8 cellular contexts compared by ENCODE assay signal in the genomic region with DNA sequence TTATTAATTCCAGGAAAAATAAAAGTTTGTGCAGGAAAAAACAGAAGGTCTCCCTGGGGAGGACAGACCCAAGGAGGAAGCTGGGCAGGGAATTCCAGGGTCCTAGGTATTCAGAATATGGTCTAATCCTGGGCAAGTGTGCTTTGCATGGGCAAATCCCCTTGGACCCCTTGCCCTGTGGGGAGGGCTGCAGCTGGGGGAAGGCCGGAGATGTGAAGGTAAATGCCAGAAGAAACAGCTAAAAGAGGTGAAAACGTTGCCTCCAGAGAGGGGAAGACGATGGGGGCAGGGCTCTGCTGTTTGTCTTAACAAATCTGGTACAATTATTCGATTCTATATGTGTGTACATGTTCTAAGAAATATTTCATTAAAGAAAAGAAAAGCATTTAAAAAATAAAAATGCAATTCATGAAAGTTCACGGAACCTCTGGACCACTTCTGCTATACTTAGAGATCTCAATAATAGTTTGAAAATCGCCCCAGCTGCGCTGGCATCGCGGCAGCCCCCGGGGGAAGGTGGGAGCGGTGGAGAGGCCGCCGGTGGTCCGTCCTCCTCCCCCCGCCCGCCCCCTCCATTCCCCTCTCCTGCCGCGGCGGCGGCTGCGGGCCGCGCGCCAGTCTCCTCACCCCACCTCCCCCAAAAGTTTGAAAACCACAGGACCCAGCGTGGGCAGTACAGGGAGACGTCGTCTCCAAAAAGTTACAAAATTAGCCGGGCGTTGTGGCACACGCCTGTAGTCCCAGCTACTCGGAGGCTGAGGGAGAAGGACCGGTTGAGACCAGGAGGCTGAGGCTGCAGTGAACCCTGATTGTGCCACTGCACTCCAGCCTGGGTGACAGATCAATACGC. TPM values are rescaled to one million over a fixed set of nuclear protein-coding genes. Genes with fewer than 3 reads are reported as not detected.
DNase-seq lines count a peak whose midpoint lies in the region; ATAC-seq, FAIRE-seq and TF ChIP-seq lines count a peak whose summit lies in the region.

No MANE protein-coding gene starts in this region.

- in situ Hi-C loops in transverse colon (cut with MboI; ENCODE audit: low pct_ligation_motif_present in 1 of 4, low pct_unique_long_range_greater_than_20kb in 1 of 4, low sequenced_read_pairs in 3 of 4), result no loop called here

- TF ChIP-seq POLR2A in transverse colon (IDR thresholded peaks at IDR 0.05), result no peak

- H3K36me3 ChIP-seq in kidney (ENCODE audit: control insufficient read depth in 1 of 2, insufficient read depth in 2 of 2, low read length in 2 of 2), result no peaks in the 10 kb centered on the region
- H3K36me3 ChIP-seq in transverse colon, result no peaks in the 10 kb centered on the region

- no peaks in the 10 kb centered on the region for H3K9me3 ChIP-seq in kidney (ENCODE audit: control insufficient read depth in 1 of 2, low read length in 2 of 2)
- no peaks in the 10 kb centered on the region for H3K9me3 ChIP-seq in transverse colon

- H3K4me3 ChIP-seq in kidney (ENCODE audit: low read length in 2 of 2) (peak overlapping the region; percentile 74 to 89), transverse colon (peak overlapping the region in 3 of 4 donors; percentile 49 to 70 (median 56))

- H3K4me1 Mint-ChIP-seq in activated naive CD4-positive, alpha-beta T cell treated with anti-CD3 and anti-CD28 coated beads, Interleukin-2, amount 50 U/mL, for 24 hours, result peaks cover 20% of the 10 kb centered on the region
- H3K4me1 Mint-ChIP-seq in activated T-cell treated with anti-CD3 and anti-CD28 coated beads, Interleukin-2, amount 50 U/mL, for 72 hours (ENCODE audit: low read depth), result peaks cover 20% of the 10 kb centered on the region

- peak overlapping the region; percentile 64 for H3K27ac Mint-ChIP-seq in activated naive CD4-positive, alpha-beta T cell treated with anti-CD3 and anti-CD28 coated beads, Interleukin-2, amount 50 U/mL, for 24 hours
- H3K27ac Mint-ChIP-seq in activated naive CD4-positive, alpha-beta T cell treated with anti-CD3 and anti-CD28 coated beads, Interleukin-2, amount 50 U/mL, for 72 hours, result peak overlapping the region in 1 of 2 donors; percentile 84
- no peak overlapping the region for H3K27ac Mint-ChIP-seq in activated T-cell treated with anti-CD3 and anti-CD28 coated beads, Interleukin-2, amount 50 U/mL, for 72 hours

- TF ChIP-seq CTCF in kidney (IDR thresholded peaks at IDR 0.05; ENCODE audit: borderline replicate concordance, extremely low read depth, insufficient read depth), result no peak
- TF ChIP-seq CTCF in transverse colon (IDR thresholded peaks at IDR 0.05), result no peak

- ATAC-seq in activated naive CD4-positive, alpha-beta T cell treated with anti-CD3 and anti-CD28 coated beads, Interleukin-2, amount 50 U/mL, for 72 hours, result no peak
- ATAC-seq in activated T-cell treated with anti-CD3 and anti-CD28 coated beads, Interleukin-2, amount 50 U/mL, for 72 hours (replicated peaks in 1 of 2), result peak in 1 of 2 donors; percentile 48

- no peaks in the 10 kb centered on the region for H3K27me3 Mint-ChIP-seq in activated naive CD4-positive, alpha-beta T cell treated with anti-CD3 and anti-CD28 coated beads, Interleukin-2, amount 50 U/mL, for 24 hours
- H3K27me3 Mint-ChIP-seq in activated T-cell treated with anti-CD3 and anti-CD28 coated beads, Interleukin-2, amount 50 U/mL, for 72 hours (ENCODE audit: low read depth), result peaks cover 33% of the 10 kb centered on the region

- H3K9ac ChIP-seq in kidney (ENCODE audit: low read length in 2 of 2), result peak overlapping the region; percentile 80 to 94

- H3K4me1 ChIP-seq in kidney (ENCODE audit: control insufficient read depth in 1 of 2, insufficient read depth in 1 of 2, low read depth in 1 of 2, low read length in 2 of 2) (peaks cover 4 to 6% of the 10 kb centered on the region in 2 donors), transverse colon (peaks cover 6 to 25% (median 16%) of the 10 kb centered on the region in 4 donors)

- intact Hi-C loops in kidney (cut with DNase I) (no loop called here), transverse colon (cut with DNase I; ENCODE audit: low total_unique reads) (no loop called here)

- H3K27ac ChIP-seq in kidney (ENCODE audit: low read depth in 2 of 2, low read length in 2 of 2) (peak overlapping the region in 1 of 2 donors; percentile 66), transverse colon (peak overlapping the region; percentile 76 to 89 (median 86))

- H3K9me3 Mint-ChIP-seq in activated naive CD4-positive, alpha-beta T cell treated with anti-CD3 and anti-CD28 coated beads, Interleukin-2, amount 50 U/mL, for 24 hours, result no peaks in the 10 kb centered on the region
- H3K9me3 Mint-ChIP-seq in activated naive CD4-positive, alpha-beta T cell treated with anti-CD3 and anti-CD28 coated beads, Interleukin-2, amount 50 U/mL, for 72 hours, result no peaks in the 10 kb centered on the region
- H3K9me3 Mint-ChIP-seq in activated T-cell treated with anti-CD3 and anti-CD28 coated beads, Interleukin-2, amount 50 U/mL, for 72 hours, result no peaks in the 10 kb centered on the region

- no peak for DNase-seq in activated naive CD4-positive, alpha-beta T cell treated with anti-CD3 and anti-CD28 coated beads, Interleukin-2, amount 50 U/mL, for 72 hours (ENCODE audit: low spot score in 2 of 2)
- no peak for DNase-seq in activated T-cell treated with anti-CD3 and anti-CD28 coated beads, Interleukin-2, amount 50 U/mL, for 72 hours
- no peak for DNase-seq in kidney
- no peak for DNase-seq in transverse colon
- DNase-seq in SKM-1 treated with dmso at 0.1 percent for 144 hours (lab: John Stamatoyannopoulos, UW; ENCODE audit: unreplicated experiment), result no peak
- no peak for DNase-seq in activated gamma-delta T cell (lab: John Stamatoyannopoulos, UW)
- no peak for DNase-seq in foreskin melanocyte

- H3K27me3 ChIP-seq in transverse colon, result no peaks in the 10 kb centered on the region

- H3K4me3 Mint-ChIP-seq in activated naive CD4-positive, alpha-beta T cell treated with anti-CD3 and anti-CD28 coated beads, Interleukin-2, amount 50 U/mL, for 24 hours, result peak overlapping the region; percentile 88
- peak overlapping the region; percentile 86 for H3K4me3 Mint-ChIP-seq in activated T-cell treated with anti-CD3 and anti-CD28 coated beads, Interleukin-2, amount 50 U/mL, for 72 hours

- no peaks in the 10 kb centered on the region for H3K36me3 Mint-ChIP-seq in activated naive CD4-positive, alpha-beta T cell treated with anti-CD3 and anti-CD28 coated beads, Interleukin-2, amount 50 U/mL, for 24 hours
- H3K36me3 Mint-ChIP-seq in activated naive CD4-positive, alpha-beta T cell treated with anti-CD3 and anti-CD28 coated beads, Interleukin-2, amount 50 U/mL, for 72 hours, result no peaks in the 10 kb centered on the region
- no peaks in the 10 kb centered on the region for H3K36me3 Mint-ChIP-seq in activated T-cell treated with anti-CD3 and anti-CD28 coated beads, Interleukin-2, amount 50 U/mL, for 72 hours (ENCODE audit: insufficient read depth in 2 of 2)

- WGBS in transverse colon (ENCODE audit: low coverage in 1 of 2), 2 donors, result 5 to 12% methylated on average over 9 to 33 of the region's 33 CpGs

- no peak for TF ChIP-seq EP300 in transverse colon (IDR thresholded peaks at IDR 0.05; ENCODE audit: low read depth)

- no peak for FAIRE-seq in kidney (lab: Jason Lieb, UNC)

RNA-seq across cellular contexts. Expression of gene PRPF40B, which starts 1.5 kb away (rescaled TPM):
- 10 to 100 TPM in 1 of 2 donors, 1 to 10 TPM in 1; 5.1 to 10.1 TPM for total RNA-seq in activated naive CD4-positive, alpha-beta T cell treated with anti-CD3 and anti-CD28 coated beads, Interleukin-2, amount 50 U/mL, for 72 hours
- total RNA-seq in activated T-cell treated with anti-CD3 and anti-CD28 coated beads, Interleukin-2, amount 50 U/mL, for 72 hours, result 10 to 100 TPM in 1 of 2 donors, 1 to 10 TPM in 1; 8.5 to 14.0 TPM
- total RNA-seq in kidney, result 33.3 TPM
- polyA plus RNA-seq in kidney (ENCODE audit: insufficient read depth, low read depth, low replicate concordance), result 20.1 TPM
- total RNA-seq in transverse colon, result 10 to 100 TPM in 2 of 4 donors, 1 to 10 TPM in 2; 3.7 to 12.7 (median 8.7) TPM

RNA-seq across cellular contexts. Expression of gene FAM186B, which starts 16.4 kb away (rescaled TPM):
- total RNA-seq in activated naive CD4-positive, alpha-beta T cell treated with anti-CD3 and anti-CD28 coated beads, Interleukin-2, amount 50 U/mL, for 72 hours, result under 1 TPM; 0.16 to 0.18 TPM
- total RNA-seq in activated T-cell treated with anti-CD3 and anti-CD28 coated beads, Interleukin-2, amount 50 U/mL, for 72 hours, result under 1 TPM; 0.74 to 0.82 TPM
- total RNA-seq in kidney, result 0.85 TPM
- polyA plus RNA-seq in kidney (ENCODE audit: insufficient read depth, low read depth, low replicate concordance), result 0.34 TPM
- under 1 TPM in 2 of 4 donors, not detected in 2; 0.14 to 0.64 TPM for total RNA-seq in transverse colon

RNA-seq across cellular contexts. Expression of gene MCRS1, which starts 53.9 kb away (rescaled TPM):
- total RNA-seq in activated naive CD4-positive, alpha-beta T cell treated with anti-CD3 and anti-CD28 coated beads, Interleukin-2, amount 50 U/mL, for 72 hours, result 10 to 100 TPM; 62.8 to 70.5 TPM
- 10 to 100 TPM; 59.4 to 73.8 TPM for total RNA-seq in activated T-cell treated with anti-CD3 and anti-CD28 coated beads, Interleukin-2, amount 50 U/mL, for 72 hours
- total RNA-seq in kidney (66.8 TPM), transverse colon (100 to 1,000 TPM in 1 of 4 donors, 10 to 100 TPM in 3; 57.8 to 120 (median 78.4) TPM)
- 60.4 TPM for polyA plus RNA-seq in kidney (ENCODE audit: insufficient read depth, low read depth, low replicate concordance)
